ENCODE assay signal across 8 cellular contexts in the genomic region with DNA sequence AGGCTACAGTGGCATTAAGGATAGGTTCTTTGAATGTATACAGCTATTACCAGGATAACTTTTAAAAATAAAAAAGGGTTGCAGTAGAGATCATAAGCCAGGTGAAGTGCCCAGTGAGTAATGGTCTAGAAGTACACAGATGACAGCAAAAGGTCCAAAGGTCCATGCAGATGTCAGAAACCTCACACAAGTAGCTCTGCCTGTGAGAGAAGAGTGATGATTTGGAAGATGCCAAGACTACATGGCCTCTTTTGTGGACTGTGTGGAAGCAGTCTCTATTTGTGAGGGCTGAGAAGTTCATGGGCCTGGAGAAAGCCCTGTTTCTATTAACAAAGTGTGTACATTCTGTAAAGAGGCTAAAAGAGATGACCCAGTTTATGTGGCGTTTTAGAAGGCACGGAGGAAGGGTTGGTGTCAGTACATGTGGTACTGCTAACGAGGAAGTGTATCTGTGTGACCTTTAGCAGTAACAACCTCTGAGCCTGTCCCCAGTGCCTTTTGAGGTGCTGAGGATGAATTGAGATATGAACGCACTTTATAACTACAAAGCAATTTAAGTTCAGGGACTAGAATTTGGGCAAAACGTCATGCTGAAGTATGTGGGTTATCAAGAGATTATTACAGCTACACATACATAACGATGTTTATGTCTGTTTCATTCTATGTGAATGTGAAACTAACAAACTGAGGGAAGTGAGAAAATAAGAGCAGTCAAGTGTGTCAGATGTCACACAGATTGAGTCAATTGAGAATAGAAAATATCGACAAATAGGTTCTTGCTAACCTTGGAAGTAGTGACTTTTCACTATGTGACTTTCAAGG. TPM values are rescaled to one million over a fixed set of nuclear protein-coding genes. Genes with fewer than 3 reads are reported as not detected.
DNase-seq lines count a peak whose midpoint lies in the region; ATAC-seq and TF ChIP-seq lines count a peak whose summit lies in the region.

No MANE protein-coding gene starts in this region.

- H3K27ac Mint-ChIP-seq in memory B cell (peak overlapping the region; percentile 98), MCF 10A (ENCODE audit: low read depth, unreplicated experiment) (no peak overlapping the region)

- TF ChIP-seq CTCF in WERI-Rb-1 (IDR thresholded peaks at IDR 0.05; ENCODE audit: low read depth, low read length) = no peak
- no peak for TF ChIP-seq CTCF in left lung (IDR thresholded peaks at IDR 0.05)
- no peak for TF ChIP-seq CTCF in MCF 10A (IDR thresholded peaks at IDR 0.05; ENCODE audit: unreplicated experiment)

- H3K9me3 Mint-ChIP-seq in memory B cell (no peaks in the 10 kb centered on the region), MCF 10A (ENCODE audit: unreplicated experiment) (no peaks in the 10 kb centered on the region)

- peak; percentile 91 for DNase-seq in NAMALWA (ENCODE audit: low spot score)
- DNase-seq in memory B cell (ENCODE audit: low spot score in 2 of 2) = peak; percentile 40 to 49
- DNase-seq in WERI-Rb-1 = no peak
- no peak for DNase-seq in HuH-7.5 (ENCODE audit: low spot score)
- DNase-seq in left lung = no peak
- no peak for DNase-seq in MCF 10A (ENCODE audit: unreplicated experiment)

- POLR2A ChIA-PET in MCF 10A (lab: Yijun Ruan, JAX) = no interaction called here

- H3K27me3 ChIP-seq in WERI-Rb-1 (ENCODE audit: insufficient read depth, low read depth, severe bottlenecking) = no peaks in the 10 kb centered on the region
- no peaks in the 10 kb centered on the region for H3K27me3 ChIP-seq in left lung

- H3K27ac ChIP-seq in WERI-Rb-1 (no peak overlapping the region), left lung (no peak overlapping the region)

- BruUV-seq in MCF 10A (replicated peaks; lab: Mats Ljungman, UMichigan) = no TSS peak

- CTCF ChIA-PET in MCF 10A (lab: Yijun Ruan, JAX) = interaction anchor here (1.1 to 2.1 kb wide), 2 partner anchors 19 to 43 kb away, joined by 3 to 13 read pairs; no protein-coding TSS in a partner anchor

- peaks cover 0 to 1% of the 10 kb centered on the region in 2 donors for H3K4me1 ChIP-seq in left lung

- H3K9me3 ChIP-seq in WERI-Rb-1 (ENCODE audit: severe bottlenecking) = no peaks in the 10 kb centered on the region
- no peaks in the 10 kb centered on the region for H3K9me3 ChIP-seq in left lung

- H3K36me3 ChIP-seq in WERI-Rb-1 (peaks cover 26% of the 10 kb centered on the region), left lung (peaks cover 0 to 39% of the 10 kb centered on the region in 2 donors)

- H3K4me1 Mint-ChIP-seq in memory B cell (peaks cover 18% of the 10 kb centered on the region), MCF 10A (ENCODE audit: insufficient read depth, unreplicated experiment) (peaks cover 23% of the 10 kb centered on the region)

- H3K27me3 Mint-ChIP-seq in memory B cell = no peaks in the 10 kb centered on the region
- H3K27me3 Mint-ChIP-seq in MCF 10A (ENCODE audit: insufficient read depth, unreplicated experiment) = no peaks in the 10 kb centered on the region

- peaks cover 14% of the 10 kb centered on the region for H3K36me3 Mint-ChIP-seq in memory B cell
- peaks cover 59% of the 10 kb centered on the region for H3K36me3 Mint-ChIP-seq in MCF 10A (ENCODE audit: insufficient read depth, unreplicated experiment)

- H3K4me3 ChIP-seq in WERI-Rb-1 (ENCODE audit: low read depth, low read length) (no peak overlapping the region), left lung (no peak overlapping the region)

- H3K4me3 Mint-ChIP-seq in memory B cell (peak overlapping the region; percentile 79), MCF 10A (ENCODE audit: unreplicated experiment) (no peak overlapping the region)

- intact Hi-C loops in left lung (cut with DNase I) (no loop called here), MCF 10A (cut with micrococcal nuclease) (no loop called here)

- peak; percentile 78 for ATAC-seq in GM18520 (IDR thresholded peaks at IDR 0.05; ENCODE audit: unreplicated experiment)
- peak; percentile 90 for ATAC-seq in GM21723 (IDR thresholded peaks at IDR 0.05; ENCODE audit: unreplicated experiment)
- ATAC-seq in memory B cell (ENCODE audit: low read depth) = peak; percentile 92
- ATAC-seq in left lung = no peak

RNA-seq across cellular contexts. Expression of a gene that starts 7.6 kb away (rescaled TPM):
- total RNA-seq in left lung (100 to 1,000 TPM in 1 of 2 donors, 10 to 100 TPM in 1; 79.5 to 106 TPM), MCF 10A (2022) (368 and 448 TPM in 2 replicates)

Comparison
In these comparisons a context has a peak if more than half of its experiments do, and no peak if none do; other contexts are left out.
1. DNase-seq: peak in NAMALWA (single experiment) and memory B cell (2 of 2); none in WERI-Rb-1 (single experiment), HuH-7.5 (single experiment), left lung (0 of 2) and MCF 10A (single experiment).